Comparison of ENCODE assay signal across 22 cellular contexts in the genomic region with DNA sequence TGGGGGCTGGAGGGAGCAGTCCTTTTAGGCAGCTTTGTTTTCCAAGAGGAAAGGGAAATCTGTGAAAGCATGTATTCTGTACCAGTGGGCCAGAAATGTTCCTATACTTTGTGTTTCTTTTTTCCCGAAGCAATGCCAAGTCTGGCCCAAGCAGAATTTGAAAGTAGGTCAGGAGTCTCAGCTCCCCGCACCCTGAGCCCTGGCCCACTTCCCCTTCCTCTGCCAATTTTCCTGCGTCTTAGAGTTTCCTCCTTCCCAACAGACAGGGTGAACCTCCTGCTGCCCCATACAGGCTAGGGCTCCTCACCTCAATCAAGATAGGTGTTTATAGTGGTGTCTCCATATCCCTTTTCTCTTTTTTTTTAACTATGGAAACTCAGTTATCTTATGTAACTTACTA.
DNase-seq lines count a peak whose midpoint lies in the region; ATAC-seq, FAIRE-seq and TF ChIP-seq lines count a peak whose summit lies in the region.
"Had no signal": no experiment of that assay in that cellular context is flagged by ENCODE, and none has a peak within 500 bp of the region (broad histone marks: within the 10 kb centered on the region; RNA-seq: fewer than 3 reads in every experiment).

No MANE protein-coding gene starts in this region.

- no peak for TF ChIP-seq EP300 in HepG2 (IDR thresholded peaks at IDR 0.05; ENCODE audit: low read depth in 2 of 2, low read length in 2 of 2)
- no peak for TF ChIP-seq EP300 in HepG2 (CRISPR knock-in tag; IDR thresholded peaks at IDR 0.05; ENCODE audit: borderline replicate concordance)

- H4K20me1 ChIP-seq in HepG2 (ENCODE audit: insufficient read depth, low read length): no peaks in the 10 kb centered on the region

- in situ Hi-C loops in HepG2 (cut with HindIII; ENCODE audit: extremely low pct_ligation_motif_present, low pct_unique_long_range_greater_than_20kb): no loop called here

- POLR2A ChIA-PET in HepG2 (lab: Yijun Ruan, JAX): no interaction called here

- CTCF ChIA-PET in HepG2 (lab: Yijun Ruan, JAX; ENCODE audit: low intra/inter-chr PET ratio, low total read pairs): no interaction called here

- TF ChIP-seq CTCF in HFFc6 (IDR thresholded peaks at IDR 0.05) (no peak), HepG2 (CRISPR knock-in tag; IDR thresholded peaks at IDR 0.05) (no peak), upper lobe of right lung (IDR thresholded peaks at IDR 0.05) (no peak), coronary artery (IDR thresholded peaks at IDR 0.05) (no peak)

- no peak for TF ChIP-seq RAD21 in HepG2 (CRISPR knock-in tag; IDR thresholded peaks at IDR 0.05)

- intact Hi-C loops in Right ventricle myocardium superior (cut with DNase I) (no loop called here), left ventricle myocardium superior (cut with micrococcal nuclease) (no loop called here), HepG2 (cut with micrococcal nuclease; ENCODE audit: unreplicated experiment) (no loop called here), upper lobe of right lung (cut with DNase I) (no loop called here)

- FAIRE-seq in HepG2 (lab: Jason Lieb, UNC): no peak

- H3K27me3 ChIP-seq in HepG2 (ENCODE audit: control insufficient read depth in 1 of 2, insufficient read depth in 2 of 2, low read length in 2 of 2) (no peaks in the 10 kb centered on the region), upper lobe of right lung (no peaks in the 10 kb centered on the region)

- H3K27ac Mint-ChIP-seq in HFFc6: peak overlapping the region; percentile 9; the same call in 1 of the 2 replicates
- H3K27ac Mint-ChIP-seq: B cell; CD4-positive, alpha-beta T cell had no signal

- no peak overlapping the region for H3K4me3 Mint-ChIP-seq in HFFc6
- H3K4me3 Mint-ChIP-seq: B cell; CD4-positive, alpha-beta T cell had no signal

- H3K36me3 ChIP-seq in HepG2 (replicated peaks in 1 of 2; ENCODE audit: control insufficient read depth in 1 of 2, insufficient read depth in 2 of 2, low read length in 2 of 2) (peaks cover 32 to 90% of the 10 kb centered on the region in 2 experiments), upper lobe of right lung (peaks cover 19% of the 10 kb centered on the region)
- H3K36me3 ChIP-seq: HAP-1 had no signal

- peaks cover 3% of the 10 kb centered on the region; the same call in 1 of the 2 replicates for H3K27me3 Mint-ChIP-seq in HFFc6 (ENCODE audit: insufficient read depth)
- H3K27me3 Mint-ChIP-seq: CD4-positive, alpha-beta T cell had no signal

- no peak overlapping the region for H3K4me3 ChIP-seq in HepG2 (replicated peaks in 1 of 3; ENCODE audit: insufficient read depth in 1 of 3, low read depth in 2 of 3, low read length in 3 of 3)
- no peak overlapping the region for H3K4me3 ChIP-seq in upper lobe of right lung
- H3K4me3 ChIP-seq in coronary artery: no peak overlapping the region
- H3K4me3 ChIP-seq: HAP-1 had no signal

- H3K4me1 ChIP-seq in HepG2 (ENCODE audit: insufficient read depth, low read length): no peaks in the 10 kb centered on the region
- no peaks in the 10 kb centered on the region for H3K4me1 ChIP-seq in upper lobe of right lung
- H3K4me1 ChIP-seq: HAP-1 had no signal

- no peak overlapping the region for H3K9ac ChIP-seq in HepG2 (ENCODE audit: insufficient read depth, low read depth, low read length)

- BruUV-seq in HepG2 (replicated peaks; lab: Mats Ljungman, UMichigan): no TSS peak

- no peaks in the 10 kb centered on the region for H3K9me3 Mint-ChIP-seq in HFFc6
- H3K9me3 Mint-ChIP-seq: CD4-positive, alpha-beta T cell had no signal

- no peak overlapping the region for H2AFZ ChIP-seq in HepG2 (ENCODE audit: low read length)

- ATAC-seq in Right ventricle myocardium superior (ENCODE audit: poor library complexity) (peak; percentile 41), left ventricle myocardium superior (no peak), HepG2 (no peak; the same call in 2 of the 3 replicates), upper lobe of right lung (peak; percentile 36)

- no peak for TF ChIP-seq POLR2A in HepG2 (IDR thresholded peaks at IDR 0.05; ENCODE audit: insufficient read depth in 1 of 2, low read depth in 2 of 2, low read length in 2 of 2)

- peaks cover 69% of the 10 kb centered on the region for H3K36me3 Mint-ChIP-seq in HFFc6 (ENCODE audit: low read depth)

- DNase-seq in Right ventricle myocardium superior: no peak
- no peak for DNase-seq in left ventricle myocardium superior
- DNase-seq in HFFc6: no peak
- no peak for DNase-seq in HepG2 (ENCODE audit: low spot score)
- no peak for DNase-seq in upper lobe of right lung
- DNase-seq in stimulated activated CD4-positive, alpha-beta T cell treated with anti-CD3 and anti-CD28 coated beads, Interleukin-4, amount 100 ng/mL, for 1 hour: no peak
- DNase-seq in CD1c-positive myeloid dendritic cell (ENCODE audit: extremely low spot score): no peak
- DNase-seq in coronary artery (ENCODE audit: low spot score): no peak
- DNase-seq: CD4-positive, alpha-beta T cell; DMS53; GOT3; NCI-H1048; NCI-H1417; NCI-H1694 treated with DMSO at 0.1 percent for 48 hours; NCI-H2081; NCI-H2227 treated with DMSO at 0.1 percent for 48 hours; NCI-H69; RPMI8226; SHP77 had no signal

- WGBS in HepG2 (ENCODE audit: low lambda C conversion rate): 95% methylated on average over 3 of the region's 3 CpGs

- H3K9me3 ChIP-seq in HepG2 (ENCODE audit: low read length) (no peaks in the 10 kb centered on the region), upper lobe of right lung (no peaks in the 10 kb centered on the region)
- H3K9me3 ChIP-seq: HAP-1 had no signal

- H3K4me1 Mint-ChIP-seq in HFFc6 (ENCODE audit: low read depth): peaks cover 50% of the 10 kb centered on the region

- H3K4me2 ChIP-seq in HepG2 (ENCODE audit: low read depth, low read length): no peak overlapping the region

- H3K27ac ChIP-seq in HepG2 (ENCODE audit: extremely low read length, insufficient read depth, low read length) (no peak overlapping the region), upper lobe of right lung (no peak overlapping the region), coronary artery (no peak overlapping the region)
- H3K27ac ChIP-seq: 22Rv1 had no signal

- no peaks in the 10 kb centered on the region for H3K79me2 ChIP-seq in HepG2 (ENCODE audit: insufficient read depth, low read length)

TF ChIP-seq in HepG2, 621 proteins besides CTCF, POLR2A, EP300 and RAD21:
- TF ChIP-seq NR2C2 (CRISPR knock-in tag; IDR thresholded peaks at IDR 0.05; ENCODE audit: borderline replicate concordance) (no peak), ZNF10 (CRISPR knock-in tag; IDR thresholded peaks at IDR 0.05; ENCODE audit: borderline replicate concordance, low read depth) (no peak), MTF1 (CRISPR knock-in tag; IDR thresholded peaks at IDR 0.05) (no peak), RBM22 (optimal IDR thresholded peaks at IDR 0.05; ENCODE audit: low read length) (peak; percentile 80), ZNF225 (CRISPR knock-in tag; IDR thresholded peaks at IDR 0.05) (no peak), MBD4 (IDR thresholded peaks at IDR 0.05; ENCODE audit: borderline replicate concordance, low read length) (no peak)

Comparison
In these comparisons a context has a peak if more than half of its experiments do, and no peak if none do; other contexts are left out.
1. ATAC-seq: peak in Right ventricle myocardium superior (single experiment) and upper lobe of right lung (single experiment); none in left ventricle myocardium superior (single experiment) and HepG2 (single experiment).